ENCODE assay signal across 8 cellular contexts in genomic region chrX:47361538-47362511, GRCh38. TPM values are rescaled to one million over a fixed set of nuclear protein-coding genes. Genes with fewer than 3 reads are reported as not detected.
DNase-seq lines count a peak whose midpoint lies in the region; ATAC-seq and TF ChIP-seq lines count a peak whose summit lies in the region.

No MANE protein-coding gene starts in this region.

- H3K9me3 ChIP-seq in T-helper 17 cell (ENCODE audit: control insufficient read depth, low read length, poor library complexity, severe bottlenecking): no peaks in the 10 kb centered on the region
- H3K9me3 ChIP-seq in lower lobe of right lung: no peaks in the 10 kb centered on the region
- H3K9me3 ChIP-seq in stomach smooth muscle (ENCODE audit: control insufficient read depth in 2 of 2, low read length in 2 of 2): no peaks in the 10 kb centered on the region

- no peaks in the 10 kb centered on the region for H3K9me3 Mint-ChIP-seq in endothelial cell (ENCODE audit: unreplicated experiment)

- H3K36me3 ChIP-seq in lower lobe of right lung: no peaks in the 10 kb centered on the region
- no peaks in the 10 kb centered on the region for H3K36me3 ChIP-seq in stomach smooth muscle (ENCODE audit: control insufficient read depth in 2 of 2, insufficient read depth in 2 of 2, low read length in 2 of 2)

- DNase-seq in ACHN (peak; percentile 65), NCI-H1417 treated with DMSO at 0.1 percent for 48 hours (lab: John Stamatoyannopoulos, UW) (peak; percentile 96), T-helper 17 cell (peak; percentile 6 to 20 (median 12)), endothelial cell (ENCODE audit: low spot score) (peak; percentile 57), lower lobe of right lung (peak; percentile 75)

- peak overlapping the region; percentile 34 for H3K27ac Mint-ChIP-seq in T-helper 17 cell
- H3K27ac Mint-ChIP-seq in endothelial cell (ENCODE audit: unreplicated experiment): peak overlapping the region; percentile 96

- TF ChIP-seq CTCF in GM12875 (IDR thresholded peaks at IDR 0.05; ENCODE audit: borderline replicate concordance, insufficient read depth, low read depth, low read length): peak; percentile 6; the same call in 1 of the 2 replicates
- no peak for TF ChIP-seq CTCF in endothelial cell (IDR thresholded peaks at IDR 0.05; ENCODE audit: unreplicated experiment)
- no peak for TF ChIP-seq CTCF in lower lobe of right lung (IDR thresholded peaks at IDR 0.05)

- H3K27me3 Mint-ChIP-seq in T-helper 17 cell (no peaks in the 10 kb centered on the region), endothelial cell (ENCODE audit: unreplicated experiment) (peaks cover 3% of the 10 kb centered on the region)

- peaks cover 25% of the 10 kb centered on the region for H3K4me1 Mint-ChIP-seq in T-helper 17 cell
- H3K4me1 Mint-ChIP-seq in endothelial cell (ENCODE audit: unreplicated experiment): peaks cover 10% of the 10 kb centered on the region

- H3K9ac ChIP-seq in stomach smooth muscle (ENCODE audit: low read length in 2 of 2): peak overlapping the region; percentile 56 to 68

- ATAC-seq in HG02623 (IDR thresholded peaks at IDR 0.05; ENCODE audit: unreplicated experiment) (peak; percentile 90), T-helper 17 cell (peak; percentile 75), lower lobe of right lung (peak; percentile 92 to 97)

- peak overlapping the region; percentile 54 for H3K4me3 ChIP-seq in GM12875 (ENCODE audit: low read depth, low read length)
- peak overlapping the region; percentile 39 for H3K4me3 ChIP-seq in lower lobe of right lung
- H3K4me3 ChIP-seq in stomach smooth muscle (ENCODE audit: low read length in 2 of 2): peak overlapping the region; percentile 75 to 80

- no peaks in the 10 kb centered on the region for H3K4me1 ChIP-seq in lower lobe of right lung
- H3K4me1 ChIP-seq in stomach smooth muscle (ENCODE audit: control insufficient read depth, insufficient read depth, low read length): no peaks in the 10 kb centered on the region

- H3K27me3 ChIP-seq in lower lobe of right lung (ENCODE audit: low read depth): no peaks in the 10 kb centered on the region
- peaks cover 0 to 2% of the 10 kb centered on the region in 2 donors for H3K27me3 ChIP-seq in stomach smooth muscle (ENCODE audit: control insufficient read depth in 1 of 2, insufficient read depth in 2 of 2, low read length in 2 of 2)

- H3K36me3 Mint-ChIP-seq in T-helper 17 cell (ENCODE audit: low read depth): no peaks in the 10 kb centered on the region
- no peaks in the 10 kb centered on the region for H3K36me3 Mint-ChIP-seq in endothelial cell (ENCODE audit: low read depth, unreplicated experiment)

- H3K27ac ChIP-seq in lower lobe of right lung (peak overlapping the region; percentile 80), stomach smooth muscle (ENCODE audit: low read length) (peak overlapping the region; percentile 82)

- in situ Hi-C loops in ACHN (cut with HindIII; ENCODE audit: low pct_ligation_motif_present, low pct_unique_long_range_greater_than_20kb, low sequenced_read_pairs): no loop called here

- intact Hi-C loops in lower lobe of right lung (cut with DNase I): no loop called here

- H3K4me3 Mint-ChIP-seq in T-helper 17 cell: no peak overlapping the region
- H3K4me3 Mint-ChIP-seq in endothelial cell (ENCODE audit: unreplicated experiment): peak overlapping the region; percentile 84

RNA-seq across cellular contexts. Expression of gene ZNF157, which starts 8.6 kb away (rescaled TPM):
- total RNA-seq in T-helper 17 cell (under 1 TPM; 0.47 to 0.55 TPM), endothelial cell (ENCODE audit: unreplicated experiment) (0.67 TPM), lower lobe of right lung (0.21 TPM)

Comparison
In these comparisons a context has a peak if more than half of its experiments do, and no peak if none do; other contexts are left out.
1. Peak in every context shown above with its lines: DNase-seq, ATAC-seq, H3K4me3 ChIP-seq and H3K27ac ChIP-seq.
2. DNase-seq: peak in every context shown above with its lines; median percentile 96 in NCI-H1417 treated with DMSO at 0.1 percent for 48 hours; 75 in lower lobe of right lung; 65 in ACHN; 57 in endothelial cell; 12 in T-helper 17 cell.